8 cellular contexts compared by ENCODE assay signal in genomic region chr11:3905080-3905953, GRCh38. TPM values are rescaled to one million over a fixed set of nuclear protein-coding genes. Genes with fewer than 3 reads are reported as not detected.
A peak's percentile ranks its signal among the peaks of the same experiment; 100 is the strongest.
DNase-seq lines count a peak whose midpoint lies in the region; TF ChIP-seq lines count a peak whose summit lies in the region.

No MANE protein-coding gene starts in this region.

- no peak overlapping the region for H3K4me3 Mint-ChIP-seq in HFFc6

- H3K4me3 ChIP-seq in hepatocyte, result no peak overlapping the region

- H3K79me2 ChIP-seq in hepatocyte, result peaks cover 58% of the 10 kb centered on the region

- WGBS in hepatocyte (ENCODE audit: low lambda C conversion rate, missing lambda C conversion rate), result 69% methylated on average over 3 of the region's 3 CpGs

- no peaks in the 10 kb centered on the region for H3K9me3 ChIP-seq in hepatocyte (ENCODE audit: low read depth)

- peaks cover 5% of the 10 kb centered on the region for H3K4me1 ChIP-seq in hepatocyte (ENCODE audit: insufficient read depth)

- no peaks in the 10 kb centered on the region for H4K20me1 ChIP-seq in hepatocyte (ENCODE audit: insufficient read depth, poor library complexity, severe bottlenecking)

- peak overlapping the region; percentile 71 for H3K27ac Mint-ChIP-seq in HFFc6

- no peaks in the 10 kb centered on the region for H3K36me3 ChIP-seq in hepatocyte (replicated peaks; ENCODE audit: insufficient read depth, low read depth)

- H3K9me3 Mint-ChIP-seq in HFFc6, result no peaks in the 10 kb centered on the region

- no peaks in the 10 kb centered on the region for H3K27me3 ChIP-seq in hepatocyte

- no peak overlapping the region for H2AFZ ChIP-seq in hepatocyte

- no peaks in the 10 kb centered on the region for H3K36me3 Mint-ChIP-seq in HFFc6 (ENCODE audit: low read depth)

- peak overlapping the region; percentile 42 for H3K27ac ChIP-seq in hepatocyte

- peak; percentile 89 for DNase-seq in EH (ENCODE audit: low read depth)
- peak; percentile 51 for DNase-seq in HFFc6
- DNase-seq in NOMO-1 (lab: John Stamatoyannopoulos, UW; ENCODE audit: unreplicated experiment in 2 of 2), result peak; percentile 77 to 91
- peak; percentile 17 to 38 for DNase-seq in activated T-helper 1 cell treated with anti-CD3 and anti-CD28 coated beads, Interleukin-2, amount 50 U/mL, for 16 hours (ENCODE audit: low read depth in 1 of 2, low spot score in 1 of 2)
- DNase-seq in hepatocyte (ENCODE audit: low spot score), result peak; percentile 48
- DNase-seq in stimulated activated CD4-positive, alpha-beta T cell treated with anti-CD3 and anti-CD28 coated beads, Interleukin-4, amount 100 ng/mL, for 4 hours, result peak; percentile 43 to 78
- no peak for DNase-seq in NCI-H2171 treated with DMSO at 0.1 percent for 48 hours (lab: John Stamatoyannopoulos, UW)
- no peak for DNase-seq in NCI-H2029 (lab: John Stamatoyannopoulos, UW)

- H3K4me1 Mint-ChIP-seq in HFFc6 (ENCODE audit: low read depth), result peaks cover 22% of the 10 kb centered on the region

- peaks cover 1% of the 10 kb centered on the region; the same call in 1 of the 2 replicates for H3K27me3 Mint-ChIP-seq in HFFc6 (ENCODE audit: insufficient read depth)

- H3K4me2 ChIP-seq in hepatocyte, result peak overlapping the region; percentile 15

- H3K9me2 ChIP-seq in hepatocyte (replicated peaks; ENCODE audit: insufficient read depth), result no peaks in the 10 kb centered on the region

- TF ChIP-seq CTCF in HFFc6 (IDR thresholded peaks at IDR 0.05) (no peak), hepatocyte (IDR thresholded peaks at IDR 0.05; ENCODE audit: poor library complexity) (no peak)

RNA-seq across cellular contexts. Expression of gene STIM1, which starts 49.9 kb away (rescaled TPM):
- total RNA-seq in HFFc6 (2021; fragmentation: NEBNext Ultra II Directional; extraction: Animal tissue kit (Norgen Biotek cat#: 25700)), result 10 to 100 TPM; 27.6 to 33.1 (median 30.7) TPM
- total RNA-seq in hepatocyte, result 19.6 and 20.1 TPM in 2 replicates
- 14.7 and 18.5 TPM in 2 replicates for polyA plus RNA-seq in hepatocyte

Comparison
In these comparisons a context has a peak if more than half of its experiments do, and no peak if none do; other contexts are left out.
1. DNase-seq: peak in EH (single experiment), HFFc6 (single experiment), NOMO-1 (2 of 2), activated T-helper 1 cell treated with anti-CD3 and anti-CD28 coated beads, Interleukin-2, amount 50 U/mL, for 16 hours (2 of 2), hepatocyte (single experiment) and stimulated activated CD4-positive, alpha-beta T cell treated with anti-CD3 and anti-CD28 coated beads, Interleukin-4, amount 100 ng/mL, for 4 hours (2 of 2); none in NCI-H2171 treated with DMSO at 0.1 percent for 48 hours (single experiment) and NCI-H2029 (single experiment).